ENCODE assay signal across 23 cellular contexts in genomic region chr1:90522432-90522831, GRCh38.
"Had no signal": no experiment of that assay in that cellular context is flagged by ENCODE, and none has a peak within 500 bp of the region (broad histone marks: within the 10 kb centered on the region; RNA-seq: fewer than 3 reads in every experiment).

No MANE protein-coding gene starts in this region.

- H3K9me3 ChIP-seq: colonic mucosa, esophagus squamous epithelium, gastrocnemius medialis, gastroesophageal sphincter had no signal

- DNase-seq: colonic mucosa; cortex of kidney; dermis blood vessel endothelial cell; dorsolateral prefrontal cortex; effector CD4-positive, alpha-beta T cell; effector CD8-positive, alpha-beta T cell; effector memory CD4-positive, alpha-beta T cell; effector memory CD8-positive, alpha-beta T cell; endodermal cell; erythroblast; esophagus squamous epithelium; foreskin fibroblast; foreskin keratinocyte; foreskin melanocyte; gastrocnemius medialis; glutamatergic neuron; head of caudate nucleus; heart left ventricle; heart right ventricle had no signal

- H3K27ac ChIP-seq: colonic mucosa, coronary artery, dorsolateral prefrontal cortex, epithelial cell of prostate, esophagus muscularis mucosa, esophagus squamous epithelium, foreskin keratinocyte, gastrocnemius medialis, gastroesophageal sphincter, heart left ventricle, heart right ventricle had no signal

- H3K4me3 ChIP-seq: colonic mucosa, coronary artery, dorsolateral prefrontal cortex, esophagus muscularis mucosa, esophagus squamous epithelium, gastrocnemius medialis, gastroesophageal sphincter, heart left ventricle, heart right ventricle had no signal

- H3K36me3 ChIP-seq: colonic mucosa, esophagus muscularis mucosa, esophagus squamous epithelium, gastrocnemius medialis, gastroesophageal sphincter, heart left ventricle, heart right ventricle had no signal

- H3K4me1 ChIP-seq: colonic mucosa, esophagus muscularis mucosa, esophagus squamous epithelium, foreskin keratinocyte, gastrocnemius medialis, gastroesophageal sphincter, heart left ventricle, heart right ventricle had no signal
